12 cellular contexts compared by ENCODE assay signal in the genomic region with DNA sequence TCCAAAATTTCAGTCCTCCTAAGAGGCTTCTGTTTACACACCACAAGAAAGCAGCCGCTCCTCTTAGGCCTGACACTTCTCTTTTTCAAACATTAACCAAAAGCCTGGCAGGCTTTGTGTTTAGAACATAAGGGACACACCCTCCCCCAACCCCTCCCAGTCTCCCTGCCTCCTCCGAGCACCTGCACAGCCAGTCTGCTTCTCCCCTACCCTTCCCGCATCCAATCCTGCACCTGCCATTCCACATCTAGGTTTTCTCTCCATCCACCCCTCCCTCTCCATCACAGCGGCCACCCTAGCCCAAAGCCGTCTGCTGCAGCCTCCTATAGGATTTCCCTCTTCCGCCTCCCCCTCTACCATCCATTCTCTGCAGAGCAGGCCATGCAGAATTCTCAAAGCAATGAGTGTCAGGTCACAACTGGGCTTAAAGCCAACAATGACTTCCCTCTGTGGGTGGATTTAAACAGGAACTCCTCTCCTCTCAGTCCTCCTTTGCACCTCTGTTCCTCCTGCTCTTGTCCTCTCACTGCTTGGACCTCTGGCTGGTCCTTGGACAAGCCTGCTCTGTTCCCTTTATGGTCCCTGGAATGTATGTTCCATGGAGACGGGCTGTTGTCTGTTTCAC.
DNase-seq lines count a peak whose midpoint lies in the region; ATAC-seq and TF ChIP-seq lines count a peak whose summit lies in the region.
"Had no signal": no experiment of that assay in that cellular context is flagged by ENCODE, and none has a peak within 500 bp of the region (broad histone marks: within the 10 kb centered on the region; RNA-seq: fewer than 3 reads in every experiment).

No MANE protein-coding gene starts in this region.

- no peak overlapping the region for H3K4me3 ChIP-seq in SK-N-SH (ENCODE audit: low read depth in 2 of 2, low read length in 1 of 2)
- H3K4me3 ChIP-seq: PC-9, thyroid gland had no signal

- no peak overlapping the region for H3K9ac ChIP-seq in SK-N-SH

- no peaks in the 10 kb centered on the region for H3K36me3 ChIP-seq in SK-N-SH (replicated peaks in 1 of 2; ENCODE audit: control insufficient read depth in 1 of 2, insufficient read depth in 2 of 2, low read length in 1 of 2)
- H3K36me3 ChIP-seq: thyroid gland had no signal

- CTCF ChIA-PET in SK-N-SH (lab: Yijun Ruan, JAX): interaction anchor here (0.7 to 8.8 kb wide), 43 partner anchors 9 to 859 kb away, joined by 3 to 138 read pairs (median 4); no protein-coding TSS in a partner anchor

- no peaks in the 10 kb centered on the region for H4K20me1 ChIP-seq in SK-N-SH (ENCODE audit: insufficient read depth)

- no peaks in the 10 kb centered on the region for H3K36me3 Mint-ChIP-seq in stimulated activated naive B cell treated with anti-CD40 and anti-IgM and Interleukin-4, amounts not matched to agents 10 μg/mL and 1 μg/mL and 100 μg/mL, for 72 hours

- no peaks in the 10 kb centered on the region for H3K27me3 ChIP-seq in SK-N-SH (ENCODE audit: insufficient read depth)
- H3K27me3 ChIP-seq: thyroid gland had no signal

- no peaks in the 10 kb centered on the region for H3K9me3 ChIP-seq in SK-N-SH
- H3K9me3 ChIP-seq: thyroid gland had no signal

- no peak overlapping the region for H2AFZ ChIP-seq in SK-N-SH (ENCODE audit: low read depth)
- H2AFZ ChIP-seq: PC-9 had no signal

- H3K9me2 ChIP-seq in SK-N-SH: no peaks in the 10 kb centered on the region

- no peak overlapping the region for H3K4me3 Mint-ChIP-seq in stimulated activated naive B cell treated with anti-CD40 and anti-IgM and Interleukin-4, amounts not matched to agents 10 μg/mL and 1 μg/mL and 100 μg/mL, for 72 hours
- H3K4me3 Mint-ChIP-seq: activated CD4-positive, alpha-beta T cell treated with anti-CD3 and anti-CD28 coated beads, Interleukin-2, amount 10 ng/mL, durations not matched to agents 7 days and 5 days had no signal

- no peak for ATAC-seq in stimulated activated naive B cell treated with anti-CD40 and anti-IgM and Interleukin-4, amounts not matched to agents 10 μg/mL and 1 μg/mL and 100 μg/mL, for 72 hours (replicated peaks)
- no peak for ATAC-seq in GM21619 (IDR thresholded peaks at IDR 0.05; ENCODE audit: unreplicated experiment)

- H3K4me1 ChIP-seq in SK-N-SH (ENCODE audit: control insufficient read depth in 1 of 2, insufficient read depth in 2 of 2, low read depth in 1 of 2, low read length in 1 of 2): peaks cover 0 to 22% of the 10 kb centered on the region in 2 experiments; a peak in 1 of 4 replicates

- no peaks in the 10 kb centered on the region for H3K79me2 ChIP-seq in SK-N-SH (ENCODE audit: insufficient read depth)

- H3K27me3 Mint-ChIP-seq in stimulated activated naive B cell treated with anti-CD40 and anti-IgM and Interleukin-4, amounts not matched to agents 10 μg/mL and 1 μg/mL and 100 μg/mL, for 72 hours: peaks cover 35 to 43% of the 10 kb centered on the region in 2 donors

- TF ChIP-seq RAD21 in SK-N-SH (IDR thresholded peaks at IDR 0.05; ENCODE audit: low read length): no peak

- no peak overlapping the region for H3K4me2 ChIP-seq in SK-N-SH
- H3K4me2 ChIP-seq: PC-9 had no signal

- WGBS in SK-N-SH (ENCODE audit: low lambda C conversion rate): 36% methylated on average over 7 of the region's 7 CpGs

- peaks cover 0 to 8% of the 10 kb centered on the region in 2 donors for H3K4me1 Mint-ChIP-seq in stimulated activated naive B cell treated with anti-CD40 and anti-IgM and Interleukin-4, amounts not matched to agents 10 μg/mL and 1 μg/mL and 100 μg/mL, for 72 hours
- H3K4me1 Mint-ChIP-seq: activated CD4-positive, alpha-beta T cell treated with anti-CD3 and anti-CD28 coated beads, Interleukin-2, amount 10 ng/mL, durations not matched to agents 7 days and 5 days had no signal

- no peak for TF ChIP-seq EP300 in SK-N-SH (IDR thresholded peaks at IDR 0.05; ENCODE audit: borderline replicate concordance in 1 of 2, low read depth in 1 of 2, low read length in 1 of 2)

- POLR2A ChIA-PET in SK-N-SH (lab: Yijun Ruan, JAX): interaction anchor here (0.6 kb wide), 1 partner anchor 190 kb away, joined by 5 read pairs; no protein-coding TSS in a partner anchor

- peaks cover 0 to 3% of the 10 kb centered on the region in 2 donors for H3K9me3 Mint-ChIP-seq in stimulated activated naive B cell treated with anti-CD40 and anti-IgM and Interleukin-4, amounts not matched to agents 10 μg/mL and 1 μg/mL and 100 μg/mL, for 72 hours
- H3K9me3 Mint-ChIP-seq: activated CD4-positive, alpha-beta T cell treated with anti-CD3 and anti-CD28 coated beads, Interleukin-2, amount 10 ng/mL, durations not matched to agents 7 days and 5 days had no signal

- DNase-seq in NCI-H2107 treated with DMSO at 0.1 percent for 48 hours (lab: John Stamatoyannopoulos, UW; ENCODE audit: unreplicated experiment): peak; percentile 10
- no peak for DNase-seq in NCI-H2107 (lab: John Stamatoyannopoulos, UW)
- peak; percentile 95 for DNase-seq in NCI-H2196 (lab: John Stamatoyannopoulos, UW; ENCODE audit: unreplicated experiment)
- peak; percentile 7 for DNase-seq in astrocyte of the hippocampus (ENCODE audit: low read depth, low spot score)
- no peak for DNase-seq in stimulated activated naive B cell treated with anti-CD40 and anti-IgM and Interleukin-4, amounts not matched to agents 10 μg/mL and 1 μg/mL and 100 μg/mL, for 72 hours
- DNase-seq in SK-N-SH: no peak
- no peak for DNase-seq in islet precursor cell
- DNase-seq: NCI-H1048 had no signal

- no peaks in the 10 kb centered on the region for H3F3A ChIP-seq in SK-N-SH (replicated peaks; ENCODE audit: insufficient read depth)

- H3K27ac ChIP-seq in SK-N-SH (ENCODE audit: low read depth in 2 of 2, low read length in 1 of 2): no peak overlapping the region
- H3K27ac ChIP-seq: PC-9, thyroid gland had no signal

- TF ChIP-seq CTCF in SK-N-SH (IDR thresholded peaks at IDR 0.05): no peak

- H3K27ac Mint-ChIP-seq in stimulated activated naive B cell treated with anti-CD40 and anti-IgM and Interleukin-4, amounts not matched to agents 10 μg/mL and 1 μg/mL and 100 μg/mL, for 72 hours: peak overlapping the region; percentile 44
- H3K27ac Mint-ChIP-seq: activated CD4-positive, alpha-beta T cell treated with anti-CD3 and anti-CD28 coated beads, Interleukin-2, amount 10 ng/mL, durations not matched to agents 7 days and 5 days had no signal

TF ChIP-seq in SK-N-SH, 30 proteins besides CTCF, POLR2A, EP300 and RAD21 (continues in another document):
- TF ChIP-seq MEF2A (IDR thresholded peaks at IDR 0.05; ENCODE audit: borderline replicate concordance, low read depth) (no peak), CHD2 (IDR thresholded peaks at IDR 0.05; ENCODE audit: low read length, partially characterized antibody) (no peak), RCOR1 (IDR thresholded peaks at IDR 0.05; ENCODE audit: low read length) (no peak), ZBTB33 (IDR thresholded peaks at IDR 0.05; ENCODE audit: borderline replicate concordance, low read depth) (no peak), YY1 (IDR thresholded peaks at IDR 0.05; ENCODE audit: low read depth) (no peak), REST (IDR thresholded peaks at IDR 0.05; ENCODE audit: low read depth, low read length) (no peak)
- TF ChIP-seq, protein P1, sequence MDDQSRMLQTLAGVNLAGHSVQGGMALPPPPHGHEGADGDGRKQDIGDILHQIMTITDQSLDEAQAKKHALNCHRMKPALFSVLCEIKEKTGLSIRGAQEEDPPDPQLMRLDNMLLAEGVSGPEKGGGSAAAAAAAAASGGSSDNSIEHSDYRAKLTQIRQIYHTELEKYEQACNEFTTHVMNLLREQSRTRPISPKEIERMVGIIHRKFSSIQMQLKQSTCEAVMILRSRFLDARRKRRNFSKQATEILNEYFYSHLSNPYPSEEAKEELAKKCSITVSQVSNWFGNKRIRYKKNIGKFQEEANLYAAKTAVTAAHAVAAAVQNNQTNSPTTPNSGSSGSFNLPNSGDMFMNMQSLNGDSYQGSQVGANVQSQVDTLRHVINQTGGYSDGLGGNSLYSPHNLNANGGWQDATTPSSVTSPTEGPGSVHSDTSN (IDR thresholded peaks at IDR 0.05): no peak

Comparison
In these comparisons a context has a peak if more than half of its experiments do, and no peak if none do; other contexts are left out.
1. DNase-seq: peak in NCI-H2107 treated with DMSO at 0.1 percent for 48 hours (single experiment), NCI-H2196 (single experiment) and astrocyte of the hippocampus (single experiment); none in NCI-H2107 (single experiment), stimulated activated naive B cell treated with anti-CD40 and anti-IgM and Interleukin-4, amounts not matched to agents 10 μg/mL and 1 μg/mL and 100 μg/mL, for 72 hours (single experiment), SK-N-SH (single experiment) and islet precursor cell (single experiment).